16 cellular contexts compared by ENCODE assay signal in the genomic region with DNA sequence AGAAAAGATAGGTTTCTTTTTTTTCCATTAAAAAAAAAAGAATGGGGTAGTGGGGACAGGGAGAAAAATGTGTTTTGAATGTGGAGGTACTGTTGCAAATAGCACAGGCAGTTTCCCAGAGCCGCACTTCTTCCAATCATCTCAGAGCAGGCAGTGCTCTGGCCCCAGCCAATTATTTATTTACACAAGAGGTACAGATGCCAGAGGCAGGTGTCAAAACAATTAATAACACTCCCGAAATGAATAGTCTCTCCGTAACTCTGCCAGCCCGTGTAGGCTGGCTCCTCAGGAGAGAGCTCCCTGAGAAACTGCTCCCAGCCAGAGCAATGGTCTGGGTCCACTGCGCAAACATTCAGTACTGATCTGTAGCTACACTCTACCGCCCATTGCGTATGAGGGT.
"Had no signal": no experiment of that assay in that cellular context is flagged by ENCODE, and none has a peak within 500 bp of the region (broad histone marks: within the 10 kb centered on the region; RNA-seq: fewer than 3 reads in every experiment).

No MANE protein-coding gene starts in this region.

- H3K4me1 Mint-ChIP-seq: memory B cell; naive thymus-derived CD4-positive, alpha-beta T cell; stimulated activated effector memory CD8-positive, alpha-beta T cell treated with anti-CD3 and anti-CD28 coated beads, Interleukin-12 subunit alpha, Interleukin-12 subunit beta, amount 100 ng/mL, for 72 hours had no signal

- H3K27ac ChIP-seq: parathyroid adenoma, thoracic aorta, VCaP had no signal

- H3K4me1 ChIP-seq: parathyroid adenoma had no signal

- H3K4me3 ChIP-seq: mucosa of descending colon, thoracic aorta had no signal

- DNase-seq: activated CD4-positive, alpha-beta T cell treated with anti-CD3 and anti-CD28 coated beads for 1 hour; activated CD4-positive, alpha-beta T cell treated with anti-CD3 and anti-CD28 coated beads, Interleukin-2, amount 50 U/mL, for 4 hours; activated naive CD4-positive, alpha-beta T cell treated with anti-CD3 and anti-CD28 coated beads, Interleukin-2, amount 50 U/mL, for 16 hours; dermis blood vessel endothelial cell; effector memory CD8-positive, alpha-beta T cell; foreskin melanocyte; left ventricle myocardium superior; mucosa of descending colon; naive thymus-derived CD4-positive, alpha-beta T cell; retina; stimulated activated CD4-positive, alpha-beta T cell treated with anti-CD3 and anti-CD28 coated beads, Interleukin-12 subunit alpha, Interleukin-12 subunit beta, amount 100 ng/mL, for 4 hours had no signal

- H3K36me3 Mint-ChIP-seq: memory B cell; naive thymus-derived CD4-positive, alpha-beta T cell; stimulated activated effector memory CD8-positive, alpha-beta T cell treated with anti-CD3 and anti-CD28 coated beads, Interleukin-12 subunit alpha, Interleukin-12 subunit beta, amount 100 ng/mL, for 72 hours had no signal

- H3K9me3 Mint-ChIP-seq: memory B cell had no signal

- H3K4me3 Mint-ChIP-seq: effector memory CD8-positive, alpha-beta T cell; memory B cell; naive thymus-derived CD4-positive, alpha-beta T cell; stimulated activated effector memory CD8-positive, alpha-beta T cell treated with anti-CD3 and anti-CD28 coated beads, Interleukin-12 subunit alpha, Interleukin-12 subunit beta, amount 100 ng/mL, for 72 hours had no signal

- H3K27me3 Mint-ChIP-seq: effector memory CD8-positive, alpha-beta T cell; memory B cell had no signal

- H3K9me3 ChIP-seq: mucosa of descending colon, thoracic aorta had no signal

- H3K27ac Mint-ChIP-seq: effector memory CD8-positive, alpha-beta T cell; memory B cell; naive thymus-derived CD4-positive, alpha-beta T cell; stimulated activated effector memory CD8-positive, alpha-beta T cell treated with anti-CD3 and anti-CD28 coated beads, Interleukin-12 subunit alpha, Interleukin-12 subunit beta, amount 100 ng/mL, for 72 hours had no signal

- ATAC-seq: effector memory CD8-positive, alpha-beta T cell; left ventricle myocardium superior; mucosa of descending colon; naive thymus-derived CD4-positive, alpha-beta T cell; stimulated activated effector memory CD8-positive, alpha-beta T cell treated with anti-CD3 and anti-CD28 coated beads, Interleukin-12 subunit alpha, Interleukin-12 subunit beta, amount 100 ng/mL, for 72 hours had no signal

- H3K36me3 ChIP-seq: thoracic aorta had no signal
